In the genomic region with DNA sequence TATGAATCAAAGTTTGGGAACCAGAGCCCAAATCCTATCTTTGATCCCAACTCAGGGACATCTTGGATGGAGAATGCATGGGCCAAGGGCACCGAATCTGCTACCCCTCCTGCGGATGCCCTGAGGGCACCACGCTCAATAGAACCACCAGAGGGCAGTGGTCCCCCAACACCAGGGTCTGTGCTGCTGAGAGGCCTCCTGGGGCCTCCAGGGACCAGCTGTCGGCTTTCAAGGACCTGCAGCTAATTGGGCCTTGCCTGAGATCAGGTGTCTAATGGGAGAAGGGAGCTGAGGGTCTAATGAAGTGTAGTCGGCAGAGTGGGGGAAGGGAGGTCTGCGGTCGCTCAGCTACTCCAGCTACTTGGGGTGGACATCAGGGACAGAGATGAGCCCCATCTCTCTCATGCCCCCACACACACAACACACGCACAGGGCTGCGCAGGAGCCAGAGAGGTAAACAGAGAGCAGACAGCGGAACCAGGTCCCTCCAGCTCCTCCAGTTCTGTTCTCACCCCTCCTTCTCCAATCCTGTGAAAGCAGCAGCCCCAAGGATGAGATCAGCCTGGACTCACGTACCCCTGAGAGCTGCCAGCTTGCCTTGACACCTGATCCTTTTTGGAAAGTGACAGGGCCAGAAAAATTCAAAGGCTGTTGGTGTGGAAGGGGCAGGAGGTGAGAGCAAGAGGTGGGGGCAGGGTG, we compare ENCODE assay signal across 8 cellular contexts. TPM values are rescaled to one million over a fixed set of nuclear protein-coding genes. Genes with fewer than 3 reads are reported as not detected.
A peak's percentile ranks its signal among the peaks of the same experiment; 100 is the strongest.
DNase-seq lines count a peak whose midpoint lies in the region; FAIRE-seq and TF ChIP-seq lines count a peak whose summit lies in the region.

No MANE protein-coding gene starts in this region.

- H3K4me3 ChIP-seq in AG09309 (ENCODE audit: control insufficient read depth, low read depth, low read length) (no peak overlapping the region), fibroblast of the aortic adventitia (ENCODE audit: low read depth, low read length) (no peak overlapping the region), neuronal stem cell (ENCODE audit: low read length in 2 of 2) (peak overlapping the region in 1 of 2 donors; percentile 16)

- H4K8ac ChIP-seq in neuronal stem cell (ENCODE audit: low read depth, low read length), result no peak overlapping the region

- no CpG with 5 or more reads among the region's 11 CpGs for WGBS in neuronal stem cell (ENCODE audit: extremely low coverage in 2 of 2, insufficient read length in 2 of 2, insufficient replicate concordance in 1 of 2), 2 donors

- peak overlapping the region; percentile 30 for H2BK15ac ChIP-seq in neuronal stem cell (ENCODE audit: low read length)

- peak overlapping the region; percentile 63 for H2BK12ac ChIP-seq in neuronal stem cell (ENCODE audit: low read length)

- TF ChIP-seq CTCF in AG09309 (IDR thresholded peaks at IDR 0.05; ENCODE audit: control insufficient read depth, insufficient read depth, low read depth, low read length, missing control alignments), result peak; percentile 80
- TF ChIP-seq CTCF in LNCAP (IDR thresholded peaks at IDR 0.05), result peak; percentile 65
- TF ChIP-seq CTCF in fibroblast of the aortic adventitia (IDR thresholded peaks at IDR 0.05; ENCODE audit: insufficient read depth, low read length), result peak; percentile 85

- no peaks in the 10 kb centered on the region for H3K79me1 ChIP-seq in neuronal stem cell (ENCODE audit: low read depth, low read length)

- peak overlapping the region; percentile 72 for H2AK5ac ChIP-seq in neuronal stem cell (ENCODE audit: low read depth, low read length)

- peak overlapping the region; percentile 7 for H3K4ac ChIP-seq in neuronal stem cell (ENCODE audit: low read length)

- DNase-seq in AG09309 (ENCODE audit: low read depth), result no peak
- DNase-seq in GM19238 (ENCODE audit: insufficient read length, low spot score), result peak; percentile 87
- peak; percentile 13 for DNase-seq in RCC 7860 (ENCODE audit: low spot score)
- DNase-seq in activated T-helper 1 cell treated with anti-CD3 and anti-CD28 coated beads, Interleukin-2, amount 50 U/mL, for 16 hours (ENCODE audit: low read depth in 1 of 2, low spot score in 1 of 2), result peak; percentile 57 to 63
- peak; percentile 65 for DNase-seq in fibroblast of the aortic adventitia (ENCODE audit: low read depth)
- peak; percentile 75 for DNase-seq in neuronal stem cell (ENCODE audit: low spot score)
- DNase-seq in substantia nigra (lab: John Stamatoyannopoulos, UW), result peak in 44 of 49 donors; percentile 20 to 83 (median 64)

- peaks cover 11 to 23% of the 10 kb centered on the region in 2 donors for H3K4me1 ChIP-seq in neuronal stem cell (ENCODE audit: control insufficient read depth in 2 of 2, insufficient read depth in 1 of 2, low read depth in 1 of 2, low read length in 2 of 2)

- H3K36me3 ChIP-seq in neuronal stem cell (replicated peaks in 1 of 2; ENCODE audit: control insufficient read depth in 2 of 2, insufficient read depth in 2 of 2, low read length in 2 of 2), result peaks cover 53 to 97% of the 10 kb centered on the region in 2 donors

- peak overlapping the region; percentile 77 for H3K18ac ChIP-seq in neuronal stem cell (ENCODE audit: low read length)

- no peak overlapping the region for H2BK5ac ChIP-seq in neuronal stem cell (ENCODE audit: low read length)

- H3K27ac ChIP-seq in neuronal stem cell (replicated peaks; ENCODE audit: low read length), result peak overlapping the region; percentile 72
- peak overlapping the region; percentile 82 for H3K27ac ChIP-seq in substantia nigra (ENCODE audit: low read depth, low read length, poor library complexity, severe bottlenecking)

- H3K14ac ChIP-seq in neuronal stem cell (ENCODE audit: low read length), result no peak overlapping the region

- no peak overlapping the region for H3K9ac ChIP-seq in neuronal stem cell (ENCODE audit: low read depth, low read length, poor library complexity)

- no peak overlapping the region for H2AFZ ChIP-seq in neuronal stem cell (ENCODE audit: low read length)

- peak overlapping the region; percentile 28 for H3K23ac ChIP-seq in neuronal stem cell (ENCODE audit: low read depth, low read length, poor library complexity)

- peak overlapping the region; percentile 45 for H3K4me2 ChIP-seq in neuronal stem cell (ENCODE audit: insufficient read depth, low read length, poor library complexity, severe bottlenecking)

- no peak for FAIRE-seq in RCC 7860 (lab: Jason Lieb, UNC)

- no peaks in the 10 kb centered on the region for H3K9me3 ChIP-seq in neuronal stem cell (replicated peaks in 1 of 2; ENCODE audit: control insufficient read depth in 2 of 2, insufficient read depth in 1 of 2, low read depth in 1 of 2, low read length in 2 of 2)

- peak overlapping the region; percentile 29 for H2BK120ac ChIP-seq in neuronal stem cell (ENCODE audit: low read depth, low read length)

- H3K27me3 ChIP-seq in neuronal stem cell (ENCODE audit: control insufficient read depth in 3 of 3, insufficient read depth in 3 of 3, low read depth in 1 of 3, low read length in 3 of 3), result no peaks in the 10 kb centered on the region

- H4K91ac ChIP-seq in neuronal stem cell (ENCODE audit: low read depth, low read length, poor library complexity), result no peak overlapping the region

RNA-seq across cellular contexts. Expression of a gene that starts 34.9 kb away (rescaled TPM):
- 20.0 and 30.3 TPM in 2 replicates for total RNA-seq in fibroblast of the aortic adventitia (ENCODE audit: low replicate concordance)
- 18.4 TPM for polyA plus RNA-seq in neuronal stem cell (2013, experiment 1 of 2)
- 19.2 TPM for polyA plus RNA-seq in neuronal stem cell (2013, experiment 2 of 2)

RNA-seq across cellular contexts. Expression of a gene that starts 48.0 kb away (rescaled TPM):
- total RNA-seq in fibroblast of the aortic adventitia (ENCODE audit: low replicate concordance), result 4.5 and 8.2 TPM in 2 replicates
- polyA plus RNA-seq in neuronal stem cell (2013, experiment 1 of 2), result 15.3 TPM
- polyA plus RNA-seq in neuronal stem cell (2013, experiment 2 of 2), result 16.6 TPM
